1 cellular context compared by ENCODE assay signal in the genomic region with DNA sequence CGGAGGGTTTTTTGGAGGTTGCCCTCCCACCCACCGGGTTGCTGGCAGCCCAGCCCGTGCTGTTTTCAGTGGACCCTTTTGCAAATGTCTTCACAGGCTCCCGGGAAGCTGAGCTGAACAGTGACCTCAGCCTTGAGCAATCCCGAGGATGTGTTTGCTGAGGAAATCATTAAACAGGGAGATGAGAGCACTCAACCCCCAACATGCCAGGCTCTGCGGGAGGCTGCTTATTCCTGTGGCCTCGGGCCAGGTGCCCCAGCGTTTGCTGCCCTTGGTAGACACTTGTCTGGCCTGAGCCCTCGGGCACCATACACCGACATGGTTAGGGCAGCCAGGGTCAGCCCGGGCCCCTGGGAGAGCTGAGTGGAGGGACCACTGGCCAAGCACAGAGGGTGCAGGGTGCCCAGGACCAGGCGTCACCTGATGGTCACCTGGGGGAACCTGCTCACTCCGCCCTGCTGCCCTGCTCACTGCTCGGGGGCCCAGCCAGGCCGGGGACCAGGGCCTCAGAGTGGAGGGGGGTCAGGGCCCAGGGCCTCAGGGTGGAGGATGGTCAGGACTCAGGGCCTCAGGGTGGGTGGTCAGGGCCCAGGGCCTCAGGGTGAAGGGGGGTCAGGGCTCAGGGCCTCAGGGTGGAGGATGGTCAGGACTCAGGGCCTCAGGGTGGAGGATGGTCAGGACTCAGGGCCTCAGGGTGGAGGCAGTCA.
TF ChIP-seq lines count a peak whose summit lies in the region.

No MANE protein-coding gene starts in this region.

TF ChIP-seq in HepG2, 621 proteins besides CTCF, POLR2A, EP300 and RAD21 (continued from another document and continues in another):
- TF ChIP-seq, protein P1, sequence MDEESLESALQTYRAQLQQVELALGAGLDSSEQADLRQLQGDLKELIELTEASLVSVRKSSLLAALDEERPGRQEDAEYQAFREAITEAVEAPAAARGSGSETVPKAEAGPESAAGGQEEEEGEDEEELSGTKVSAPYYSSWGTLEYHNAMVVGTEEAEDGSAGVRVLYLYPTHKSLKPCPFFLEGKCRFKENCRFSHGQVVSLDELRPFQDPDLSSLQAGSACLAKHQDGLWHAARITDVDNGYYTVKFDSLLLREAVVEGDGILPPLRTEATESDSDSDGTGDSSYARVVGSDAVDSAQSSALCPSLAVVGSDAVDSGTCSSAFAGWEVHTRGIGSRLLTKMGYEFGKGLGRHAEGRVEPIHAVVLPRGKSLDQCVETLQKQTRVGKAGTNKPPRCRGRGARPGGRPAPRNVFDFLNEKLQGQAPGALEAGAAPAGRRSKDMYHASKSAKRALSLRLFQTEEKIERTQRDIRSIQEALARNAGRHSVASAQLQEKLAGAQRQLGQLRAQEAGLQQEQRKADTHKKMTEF (CRISPR knock-in tag; IDR thresholded peaks at IDR 0.05), result peak; percentile 35; the same call in 1 of the 2 replicates
- peak; percentile 38 for TF ChIP-seq GABPB1 (CRISPR knock-in tag; IDR thresholded peaks at IDR 0.05)
- TF ChIP-seq, protein P2, sequence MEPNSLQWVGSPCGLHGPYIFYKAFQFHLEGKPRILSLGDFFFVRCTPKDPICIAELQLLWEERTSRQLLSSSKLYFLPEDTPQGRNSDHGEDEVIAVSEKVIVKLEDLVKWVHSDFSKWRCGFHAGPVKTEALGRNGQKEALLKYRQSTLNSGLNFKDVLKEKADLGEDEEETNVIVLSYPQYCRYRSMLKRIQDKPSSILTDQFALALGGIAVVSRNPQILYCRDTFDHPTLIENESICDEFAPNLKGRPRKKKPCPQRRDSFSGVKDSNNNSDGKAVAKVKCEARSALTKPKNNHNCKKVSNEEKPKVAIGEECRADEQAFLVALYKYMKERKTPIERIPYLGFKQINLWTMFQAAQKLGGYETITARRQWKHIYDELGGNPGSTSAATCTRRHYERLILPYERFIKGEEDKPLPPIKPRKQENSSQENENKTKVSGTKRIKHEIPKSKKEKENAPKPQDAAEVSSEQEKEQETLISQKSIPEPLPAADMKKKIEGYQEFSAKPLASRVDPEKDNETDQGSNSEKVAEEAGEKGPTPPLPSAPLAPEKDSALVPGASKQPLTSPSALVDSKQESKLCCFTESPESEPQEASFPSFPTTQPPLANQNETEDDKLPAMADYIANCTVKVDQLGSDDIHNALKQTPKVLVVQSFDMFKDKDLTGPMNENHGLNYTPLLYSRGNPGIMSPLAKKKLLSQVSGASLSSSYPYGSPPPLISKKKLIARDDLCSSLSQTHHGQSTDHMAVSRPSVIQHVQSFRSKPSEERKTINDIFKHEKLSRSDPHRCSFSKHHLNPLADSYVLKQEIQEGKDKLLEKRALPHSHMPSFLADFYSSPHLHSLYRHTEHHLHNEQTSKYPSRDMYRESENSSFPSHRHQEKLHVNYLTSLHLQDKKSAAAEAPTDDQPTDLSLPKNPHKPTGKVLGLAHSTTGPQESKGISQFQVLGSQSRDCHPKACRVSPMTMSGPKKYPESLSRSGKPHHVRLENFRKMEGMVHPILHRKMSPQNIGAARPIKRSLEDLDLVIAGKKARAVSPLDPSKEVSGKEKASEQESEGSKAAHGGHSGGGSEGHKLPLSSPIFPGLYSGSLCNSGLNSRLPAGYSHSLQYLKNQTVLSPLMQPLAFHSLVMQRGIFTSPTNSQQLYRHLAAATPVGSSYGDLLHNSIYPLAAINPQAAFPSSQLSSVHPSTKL (CRISPR knock-in tag; IDR thresholded peaks at IDR 0.05), result peak; percentile 33; the same call in 1 of the 2 replicates
- TF ChIP-seq PPARG (CRISPR knock-in tag; conservative IDR thresholded peaks at IDR 0.05), result no peak
- TF ChIP-seq RFX5 (IDR thresholded peaks at IDR 0.05; ENCODE audit: low read depth, low read length), result no peak
- TF ChIP-seq ZNF431 (CRISPR knock-in tag; IDR thresholded peaks at IDR 0.05; ENCODE audit: borderline replicate concordance, low read depth), result no peak
- TF ChIP-seq RCOR2 (CRISPR knock-in tag; IDR thresholded peaks at IDR 0.05), result 0 out of 2 replicates have a peak, but pooled peaks have one; percentile 29
- TF ChIP-seq ZNF230 (CRISPR knock-in tag; IDR thresholded peaks at IDR 0.05), result no peak
- TF ChIP-seq, protein P3, sequence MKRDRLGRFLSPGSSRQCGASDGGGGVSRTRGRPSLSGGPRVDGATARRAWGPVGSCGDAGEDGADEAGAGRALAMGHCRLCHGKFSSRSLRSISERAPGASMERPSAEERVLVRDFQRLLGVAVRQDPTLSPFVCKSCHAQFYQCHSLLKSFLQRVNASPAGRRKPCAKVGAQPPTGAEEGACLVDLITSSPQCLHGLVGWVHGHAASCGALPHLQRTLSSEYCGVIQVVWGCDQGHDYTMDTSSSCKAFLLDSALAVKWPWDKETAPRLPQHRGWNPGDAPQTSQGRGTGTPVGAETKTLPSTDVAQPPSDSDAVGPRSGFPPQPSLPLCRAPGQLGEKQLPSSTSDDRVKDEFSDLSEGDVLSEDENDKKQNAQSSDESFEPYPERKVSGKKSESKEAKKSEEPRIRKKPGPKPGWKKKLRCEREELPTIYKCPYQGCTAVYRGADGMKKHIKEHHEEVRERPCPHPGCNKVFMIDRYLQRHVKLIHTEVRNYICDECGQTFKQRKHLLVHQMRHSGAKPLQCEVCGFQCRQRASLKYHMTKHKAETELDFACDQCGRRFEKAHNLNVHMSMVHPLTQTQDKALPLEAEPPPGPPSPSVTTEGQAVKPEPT (CRISPR knock-in tag; IDR thresholded peaks at IDR 0.05; ENCODE audit: low read depth), result no peak
- TF ChIP-seq, protein P4, sequence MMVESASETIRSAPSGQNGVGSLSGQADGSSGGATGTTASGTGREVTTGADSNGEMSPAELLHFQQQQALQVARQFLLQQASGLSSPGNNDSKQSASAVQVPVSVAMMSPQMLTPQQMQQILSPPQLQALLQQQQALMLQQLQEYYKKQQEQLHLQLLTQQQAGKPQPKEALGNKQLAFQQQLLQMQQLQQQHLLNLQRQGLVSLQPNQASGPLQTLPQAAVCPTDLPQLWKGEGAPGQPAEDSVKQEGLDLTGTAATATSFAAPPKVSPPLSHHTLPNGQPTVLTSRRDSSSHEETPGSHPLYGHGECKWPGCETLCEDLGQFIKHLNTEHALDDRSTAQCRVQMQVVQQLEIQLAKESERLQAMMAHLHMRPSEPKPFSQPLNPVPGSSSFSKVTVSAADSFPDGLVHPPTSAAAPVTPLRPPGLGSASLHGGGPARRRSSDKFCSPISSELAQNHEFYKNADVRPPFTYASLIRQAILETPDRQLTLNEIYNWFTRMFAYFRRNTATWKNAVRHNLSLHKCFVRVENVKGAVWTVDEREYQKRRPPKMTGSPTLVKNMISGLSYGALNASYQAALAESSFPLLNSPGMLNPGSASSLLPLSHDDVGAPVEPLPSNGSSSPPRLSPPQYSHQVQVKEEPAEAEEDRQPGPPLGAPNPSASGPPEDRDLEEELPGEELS (CRISPR knock-in tag; IDR thresholded peaks at IDR 0.05), result no peak
- TF ChIP-seq MIER2 (CRISPR knock-in tag; IDR thresholded peaks at IDR 0.05), result 0 out of 2 replicates have a peak, but pooled peaks have one; percentile 16
- TF ChIP-seq ZNF616 (CRISPR knock-in tag; IDR thresholded peaks at IDR 0.05; ENCODE audit: low read depth), result no peak; the same call in 1 of the 2 replicates
- TF ChIP-seq, protein P5, sequence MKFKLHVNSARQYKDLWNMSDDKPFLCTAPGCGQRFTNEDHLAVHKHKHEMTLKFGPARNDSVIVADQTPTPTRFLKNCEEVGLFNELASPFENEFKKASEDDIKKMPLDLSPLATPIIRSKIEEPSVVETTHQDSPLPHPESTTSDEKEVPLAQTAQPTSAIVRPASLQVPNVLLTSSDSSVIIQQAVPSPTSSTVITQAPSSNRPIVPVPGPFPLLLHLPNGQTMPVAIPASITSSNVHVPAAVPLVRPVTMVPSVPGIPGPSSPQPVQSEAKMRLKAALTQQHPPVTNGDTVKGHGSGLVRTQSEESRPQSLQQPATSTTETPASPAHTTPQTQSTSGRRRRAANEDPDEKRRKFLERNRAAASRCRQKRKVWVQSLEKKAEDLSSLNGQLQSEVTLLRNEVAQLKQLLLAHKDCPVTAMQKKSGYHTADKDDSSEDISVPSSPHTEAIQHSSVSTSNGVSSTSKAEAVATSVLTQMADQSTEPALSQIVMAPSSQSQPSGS (CRISPR knock-in tag; IDR thresholded peaks at IDR 0.05), result peak; percentile 97
- TF ChIP-seq MAZ (IDR thresholded peaks at IDR 0.05; ENCODE audit: borderline replicate concordance, low read depth, low read length), result no peak
- TF ChIP-seq MAZ (CRISPR knock-in tag; IDR thresholded peaks at IDR 0.05; ENCODE audit: low read depth), result no peak
- TF ChIP-seq STAG1 (CRISPR knock-in tag; IDR thresholded peaks at IDR 0.05), result no peak
- TF ChIP-seq, protein P6, sequence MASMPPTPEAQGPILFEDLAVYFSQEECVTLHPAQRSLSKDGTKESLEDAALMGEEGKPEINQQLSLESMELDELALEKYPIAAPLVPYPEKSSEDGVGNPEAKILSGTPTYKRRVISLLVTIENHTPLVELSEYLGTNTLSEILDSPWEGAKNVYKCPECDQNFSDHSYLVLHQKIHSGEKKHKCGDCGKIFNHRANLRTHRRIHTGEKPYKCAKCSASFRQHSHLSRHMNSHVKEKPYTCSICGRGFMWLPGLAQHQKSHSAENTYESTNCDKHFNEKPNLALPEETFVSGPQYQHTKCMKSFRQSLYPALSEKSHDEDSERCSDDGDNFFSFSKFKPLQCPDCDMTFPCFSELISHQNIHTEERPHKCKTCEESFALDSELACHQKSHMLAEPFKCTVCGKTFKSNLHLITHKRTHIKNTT (CRISPR knock-in tag; IDR thresholded peaks at IDR 0.05), result no peak
- TF ChIP-seq SP4 (CRISPR knock-in tag; IDR thresholded peaks at IDR 0.05), result peak; percentile 55; the same call in 1 of the 2 replicates
- TF ChIP-seq ZNF260 (CRISPR knock-in tag; IDR thresholded peaks at IDR 0.05; ENCODE audit: borderline replicate concordance, low read depth), result no peak
- TF ChIP-seq, protein P7, sequence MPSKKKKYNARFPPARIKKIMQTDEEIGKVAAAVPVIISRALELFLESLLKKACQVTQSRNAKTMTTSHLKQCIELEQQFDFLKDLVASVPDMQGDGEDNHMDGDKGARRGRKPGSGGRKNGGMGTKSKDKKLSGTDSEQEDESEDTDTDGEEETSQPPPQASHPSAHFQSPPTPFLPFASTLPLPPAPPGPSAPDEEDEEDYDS (CRISPR knock-in tag; IDR thresholded peaks at IDR 0.05), result peak; percentile 58
- no peak for TF ChIP-seq TBX3 (IDR thresholded peaks at IDR 0.05; ENCODE audit: borderline replicate concordance)
- no peak for TF ChIP-seq PRMT3 (CRISPR knock-in tag; IDR thresholded peaks at IDR 0.05; ENCODE audit: borderline replicate concordance, low read depth)
- TF ChIP-seq RFX3 (CRISPR knock-in tag; IDR thresholded peaks at IDR 0.05), result no peak
- no peak for TF ChIP-seq TGIF2 (CRISPR knock-in tag; IDR thresholded peaks at IDR 0.05)
- peak; percentile 54 for TF ChIP-seq ETV5 (CRISPR knock-in tag; IDR thresholded peaks at IDR 0.05; ENCODE audit: borderline replicate concordance)
- TF ChIP-seq, protein P8, sequence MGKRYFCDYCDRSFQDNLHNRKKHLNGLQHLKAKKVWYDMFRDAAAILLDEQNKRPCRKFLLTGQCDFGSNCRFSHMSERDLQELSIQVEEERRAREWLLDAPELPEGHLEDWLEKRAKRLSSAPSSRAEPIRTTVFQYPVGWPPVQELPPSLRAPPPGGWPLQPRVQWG (CRISPR knock-in tag; IDR thresholded peaks at IDR 0.05; ENCODE audit: borderline replicate concordance, low read depth), result no peak
- TF ChIP-seq, protein P9, sequence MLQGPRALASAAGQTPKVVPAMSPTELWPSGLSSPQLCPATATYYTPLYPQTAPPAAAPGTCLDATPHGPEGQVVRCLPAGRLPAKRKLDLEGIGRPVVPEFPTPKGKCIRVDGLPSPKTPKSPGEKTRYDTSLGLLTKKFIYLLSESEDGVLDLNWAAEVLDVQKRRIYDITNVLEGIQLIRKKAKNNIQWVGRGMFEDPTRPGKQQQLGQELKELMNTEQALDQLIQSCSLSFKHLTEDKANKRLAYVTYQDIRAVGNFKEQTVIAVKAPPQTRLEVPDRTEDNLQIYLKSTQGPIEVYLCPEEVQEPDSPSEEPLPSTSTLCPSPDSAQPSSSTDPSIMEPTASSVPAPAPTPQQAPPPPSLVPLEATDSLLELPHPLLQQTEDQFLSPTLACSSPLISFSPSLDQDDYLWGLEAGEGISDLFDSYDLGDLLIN (CRISPR knock-in tag; IDR thresholded peaks at IDR 0.05; ENCODE audit: borderline replicate concordance), result no peak
- TF ChIP-seq, protein P10, sequence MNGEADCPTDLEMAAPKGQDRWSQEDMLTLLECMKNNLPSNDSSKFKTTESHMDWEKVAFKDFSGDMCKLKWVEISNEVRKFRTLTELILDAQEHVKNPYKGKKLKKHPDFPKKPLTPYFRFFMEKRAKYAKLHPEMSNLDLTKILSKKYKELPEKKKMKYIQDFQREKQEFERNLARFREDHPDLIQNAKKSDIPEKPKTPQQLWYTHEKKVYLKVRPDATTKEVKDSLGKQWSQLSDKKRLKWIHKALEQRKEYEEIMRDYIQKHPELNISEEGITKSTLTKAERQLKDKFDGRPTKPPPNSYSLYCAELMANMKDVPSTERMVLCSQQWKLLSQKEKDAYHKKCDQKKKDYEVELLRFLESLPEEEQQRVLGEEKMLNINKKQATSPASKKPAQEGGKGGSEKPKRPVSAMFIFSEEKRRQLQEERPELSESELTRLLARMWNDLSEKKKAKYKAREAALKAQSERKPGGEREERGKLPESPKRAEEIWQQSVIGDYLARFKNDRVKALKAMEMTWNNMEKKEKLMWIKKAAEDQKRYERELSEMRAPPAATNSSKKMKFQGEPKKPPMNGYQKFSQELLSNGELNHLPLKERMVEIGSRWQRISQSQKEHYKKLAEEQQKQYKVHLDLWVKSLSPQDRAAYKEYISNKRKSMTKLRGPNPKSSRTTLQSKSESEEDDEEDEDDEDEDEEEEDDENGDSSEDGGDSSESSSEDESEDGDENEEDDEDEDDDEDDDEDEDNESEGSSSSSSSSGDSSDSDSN (CRISPR knock-in tag; IDR thresholded peaks at IDR 0.05), result peak; percentile 73
- TF ChIP-seq MTF1 (CRISPR knock-in tag; IDR thresholded peaks at IDR 0.05), result no peak
- TF ChIP-seq NFE2L1 (CRISPR knock-in tag; IDR thresholded peaks at IDR 0.05; ENCODE audit: borderline replicate concordance), result 0 out of 2 replicates have a peak, but pooled peaks have one; percentile 42
- TF ChIP-seq, protein P11, sequence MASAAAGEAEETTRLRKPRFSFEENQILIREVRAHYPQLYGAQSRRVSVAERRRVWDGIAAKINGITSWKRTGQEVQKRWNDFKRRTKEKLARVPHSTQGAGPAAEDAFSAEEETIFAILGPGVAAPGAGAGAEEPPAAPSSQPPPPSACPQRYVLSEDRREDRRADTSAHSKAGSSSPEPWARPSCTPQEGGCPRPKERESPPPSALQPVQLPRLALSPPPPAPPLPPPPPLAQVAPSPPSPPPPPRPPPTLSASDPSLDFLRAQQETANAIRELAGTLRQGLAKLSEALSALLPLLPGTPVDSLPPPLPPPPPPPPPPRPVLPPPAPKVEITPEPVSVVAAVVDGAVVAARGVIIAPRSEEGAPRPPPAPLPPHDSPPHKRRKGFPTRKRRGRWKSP (CRISPR knock-in tag; IDR thresholded peaks at IDR 0.05), result no peak
- TF ChIP-seq REL (CRISPR knock-in tag; conservative IDR thresholded peaks at IDR 0.05), result no peak
- TF ChIP-seq TAF1 (CRISPR knock-in tag; IDR thresholded peaks at IDR 0.05), result no peak
- no peak for TF ChIP-seq RAD51 (IDR thresholded peaks at IDR 0.05; ENCODE audit: borderline replicate concordance)
